Comparison of ENCODE assay signal across 8 cellular contexts in the genomic region with DNA sequence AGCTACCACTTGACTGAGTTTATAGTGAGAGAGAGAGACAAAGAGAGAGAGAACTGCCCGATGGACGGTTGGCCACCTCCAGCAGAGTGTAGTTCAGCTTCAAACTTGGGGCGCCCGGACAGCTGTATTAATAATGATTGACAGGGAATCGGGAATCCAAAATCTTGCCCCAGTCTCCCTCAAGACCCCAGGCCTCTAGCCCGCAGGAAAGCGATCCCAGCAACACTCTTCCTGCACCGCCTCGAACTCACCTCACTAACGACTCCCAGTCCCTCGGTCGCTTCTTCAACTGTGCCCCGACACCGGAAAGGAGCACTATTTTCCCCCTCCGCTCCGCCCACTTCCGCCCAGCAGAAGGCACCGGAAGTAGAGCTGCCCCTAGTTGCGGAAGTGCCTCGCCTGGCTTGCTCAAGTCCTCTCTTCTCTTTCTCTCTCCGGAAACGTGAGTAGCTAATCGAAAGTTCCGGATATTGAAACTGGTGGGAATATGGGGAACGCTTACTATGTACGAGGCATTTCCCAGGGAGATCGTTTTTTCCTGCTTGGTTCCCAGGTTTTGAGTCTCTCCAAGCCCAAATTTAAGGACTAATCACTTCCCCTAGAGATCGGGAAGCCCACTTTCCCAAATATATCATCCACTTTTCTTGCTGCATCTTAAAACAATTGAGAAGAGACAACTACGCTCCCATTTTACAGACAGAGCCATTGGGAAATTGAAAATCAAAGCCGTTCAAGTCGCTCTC. TPM values are rescaled to one million over a fixed set of nuclear protein-coding genes. Genes with fewer than 3 reads are reported as not detected.
DNase-seq lines count a peak whose midpoint lies in the region; ATAC-seq and TF ChIP-seq lines count a peak whose summit lies in the region.

A gene with protein sequence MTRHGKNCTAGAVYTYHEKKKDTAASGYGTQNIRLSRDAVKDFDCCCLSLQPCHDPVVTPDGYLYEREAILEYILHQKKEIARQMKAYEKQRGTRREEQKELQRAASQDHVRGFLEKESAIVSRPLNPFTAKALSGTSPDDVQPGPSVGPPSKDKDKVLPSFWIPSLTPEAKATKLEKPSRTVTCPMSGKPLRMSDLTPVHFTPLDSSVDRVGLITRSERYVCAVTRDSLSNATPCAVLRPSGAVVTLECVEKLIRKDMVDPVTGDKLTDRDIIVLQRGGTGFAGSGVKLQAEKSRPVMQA (minus strand): TSS at position 293 of the 743 bp plus-strand sequence. CDS start 19,865 bp downstream, outside the sequence.

- H3K27me3 Mint-ChIP-seq in HFFc6 (ENCODE audit: insufficient read depth) = no peaks in the 10 kb centered on the region; the same call in 1 of the 2 replicates
- H3K27me3 Mint-ChIP-seq in activated naive CD4-positive, alpha-beta T cell treated with anti-CD3 and anti-CD28 coated beads, Interleukin-2, amount 50 U/mL, for 24 hours = no peaks in the 10 kb centered on the region

- peak within 1 kb of the TSS; percentile 66 for H3K27ac ChIP-seq in temporal lobe (ENCODE audit: low read depth, low read length)

- peaks cover 19% of the 10 kb centered on the region for H3K4me1 Mint-ChIP-seq in HFFc6 (ENCODE audit: low read depth)
- H3K4me1 Mint-ChIP-seq in activated naive CD4-positive, alpha-beta T cell treated with anti-CD3 and anti-CD28 coated beads, Interleukin-2, amount 50 U/mL, for 24 hours = peaks cover 39% of the 10 kb centered on the region

- peak; percentile 96 for ATAC-seq in omental fat pad (ENCODE audit: low FRiP score)

- no peaks in the 10 kb centered on the region for H3K9me3 Mint-ChIP-seq in HFFc6
- H3K9me3 Mint-ChIP-seq in activated naive CD4-positive, alpha-beta T cell treated with anti-CD3 and anti-CD28 coated beads, Interleukin-2, amount 50 U/mL, for 24 hours = no peaks in the 10 kb centered on the region

- H3K27ac Mint-ChIP-seq in HFFc6 = peak within 1 kb of the TSS; percentile 88
- H3K27ac Mint-ChIP-seq in activated naive CD4-positive, alpha-beta T cell treated with anti-CD3 and anti-CD28 coated beads, Interleukin-2, amount 50 U/mL, for 24 hours = peak within 1 kb of the TSS; percentile 96

- no peaks in the 10 kb centered on the region for H3K36me3 Mint-ChIP-seq in HFFc6 (ENCODE audit: low read depth)
- peaks cover 2% of the 10 kb centered on the region for H3K36me3 Mint-ChIP-seq in activated naive CD4-positive, alpha-beta T cell treated with anti-CD3 and anti-CD28 coated beads, Interleukin-2, amount 50 U/mL, for 24 hours

- H3K4me3 Mint-ChIP-seq in HFFc6 = peak within 1 kb of the TSS; percentile 99
- peak within 1 kb of the TSS; percentile 98 for H3K4me3 Mint-ChIP-seq in activated naive CD4-positive, alpha-beta T cell treated with anti-CD3 and anti-CD28 coated beads, Interleukin-2, amount 50 U/mL, for 24 hours

- DNase-seq in GM03348 (ENCODE audit: low spot score) (peak; percentile 94), HFFc6 (peak; percentile 96), NCI-H1092 (lab: John Stamatoyannopoulos, UW) (peak; percentile 88), SKM-1 (lab: John Stamatoyannopoulos, UW; ENCODE audit: unreplicated experiment) (peak; percentile 50), globus pallidus (ENCODE audit: low spot score) (peak; percentile 94), omental fat pad (ENCODE audit: low spot score) (peak; percentile 65)

- TF ChIP-seq CTCF in HFFc6 (IDR thresholded peaks at IDR 0.05) (no peak), omental fat pad (IDR thresholded peaks at IDR 0.05) (no peak)

RNA-seq across cellular contexts. Expression of the gene that starts here (rescaled TPM):
- total RNA-seq in HFFc6 (2021; fragmentation: NEBNext Ultra II Directional; extraction: Animal tissue kit (Norgen Biotek cat#: 25700)) = 10 to 100 TPM; 66.0 to 79.7 (median 72.4) TPM
- total RNA-seq in omental fat pad (10 to 100 TPM; 36.9 to 70.8 (median 46.4) TPM), temporal lobe (21.4 TPM)

Comparison
In these comparisons a context has a peak if more than half of its experiments do, and no peak if none do; other contexts are left out.
1. Peak in every context shown above with its lines: DNase-seq, ATAC-seq and H3K27ac ChIP-seq.